8 cellular contexts compared by ENCODE assay signal in the genomic region with DNA sequence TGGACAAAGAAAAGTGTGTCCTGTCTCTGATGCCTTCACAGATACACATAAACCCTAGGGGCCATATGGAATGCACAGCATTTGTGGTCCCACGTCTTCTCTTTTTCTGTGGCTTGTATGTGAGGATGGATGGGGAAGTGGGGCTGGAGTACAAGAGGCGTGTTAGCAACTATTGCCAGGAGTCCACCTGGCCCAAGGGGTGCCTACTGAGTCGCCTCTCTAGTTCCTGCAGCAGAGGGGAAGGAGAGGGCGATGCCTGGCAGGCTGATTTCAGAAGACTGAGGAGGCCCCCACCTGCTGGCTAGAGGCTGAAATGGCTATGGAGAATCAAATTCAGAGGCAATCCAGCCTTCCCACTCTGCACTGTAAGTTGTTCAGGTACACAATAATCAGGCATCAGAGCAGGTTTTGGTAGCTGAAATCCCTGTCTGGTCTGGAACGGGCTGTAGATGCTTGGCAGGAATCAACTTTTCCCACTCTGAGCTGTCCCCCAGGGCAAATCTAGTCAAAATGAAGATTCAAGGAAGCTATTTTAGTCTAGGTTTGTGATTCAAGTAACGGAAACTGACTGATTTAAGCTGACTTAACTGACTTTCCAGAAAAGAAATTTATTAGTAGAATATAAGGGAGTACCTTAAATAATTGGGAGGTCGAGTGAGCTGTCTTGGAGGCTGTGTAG. TPM values are rescaled to one million over a fixed set of nuclear protein-coding genes. Genes with fewer than 3 reads are reported as not detected.
DNase-seq lines count a peak whose midpoint lies in the region; ATAC-seq, FAIRE-seq and TF ChIP-seq lines count a peak whose summit lies in the region.

No MANE protein-coding gene starts in this region.

- H3K9me3 ChIP-seq in A549 (no peaks in the 10 kb centered on the region), MG63 (no peaks in the 10 kb centered on the region)

- DNase-seq in A549 (ENCODE audit: low read depth in 1 of 2, low spot score in 1 of 2) (peak; percentile 55 to 63), GM13976 (ENCODE audit: low spot score) (peak; percentile 80), MG63 (peak; percentile 51), T-helper 9 cell (peak; percentile 63), amniotic stem cell (lab: John Stamatoyannopoulos, UW) (peak; percentile 24), iPS-NIHi11 (ENCODE audit: low spot score) (peak; percentile 78)
- peak; percentile 55 to 67 for DNase-seq in stimulated activated CD4-positive, alpha-beta T cell treated with anti-CD3 and anti-CD28 coated beads, Interleukin-1b, Interleukin-23, amount 100 ng/mL, for 4 hours (ENCODE audit: low read depth in 2 of 2)

- no peak for TF ChIP-seq EP300 in A549 (IDR thresholded peaks at IDR 0.05)

- POLR2A ChIA-PET in A549 (lab: Yijun Ruan, JAX) = no interaction called here

- CTCF ChIA-PET in A549 (lab: Yijun Ruan, JAX) = interaction anchor here (0.6 to 3.0 kb wide), 11 partner anchors 9 to 141 kb away, joined by 3 to 12 read pairs (median 5); a partner anchor contains a TSS

- no peak for FAIRE-seq in A549 (lab: Jason Lieb, UNC)

- WGBS in A549 (ENCODE audit: missing lambda C conversion rate) = 29% methylated on average over 6 of the region's 7 CpGs

- in situ Hi-C loops in GM13976 (cut with MboI; ENCODE audit: low sequenced_read_pairs, unreplicated experiment) = no loop called here

- TF ChIP-seq RAD21 in A549 (conservative IDR thresholded peaks at IDR 0.05 in 1 of 2, IDR thresholded peaks at IDR 0.05 in 1 of 2) = peak; percentile 29 to 41; a peak in 3 of 5 replicates

- H3K4me3 ChIP-seq in A549 (no peak overlapping the region), MG63 (no peak overlapping the region)

- H3K4me2 ChIP-seq in A549 = peak overlapping the region; percentile 40; the same call in 2 of the 3 replicates

- no peaks in the 10 kb centered on the region for H3K4me1 ChIP-seq in A549

- no peaks in the 10 kb centered on the region for H3K36me3 ChIP-seq in MG63

- ATAC-seq in A549 = peak; percentile 97 to 99
- no peak for ATAC-seq in GM21367 (IDR thresholded peaks at IDR 0.05; ENCODE audit: unreplicated experiment)

- TF ChIP-seq POLR2A in A549 (IDR thresholded peaks at IDR 0.05; ENCODE audit: low read length) = no peak

- no peak overlapping the region for H3K27ac ChIP-seq in A549

- TF ChIP-seq CTCF in A549 (IDR thresholded peaks at IDR 0.05) = peak; percentile 28; the same call in 2 of the 3 replicates
- TF ChIP-seq CTCF in GM13976 (IDR thresholded peaks at IDR 0.05; ENCODE audit: borderline replicate concordance, control extremely low read depth, extremely low read depth, insufficient read depth, missing control alignments) = peak; percentile 75

- no peaks in the 10 kb centered on the region for H3K27me3 ChIP-seq in MG63

TF ChIP-seq in A549, 52 proteins besides CTCF, POLR2A, EP300 and RAD21:
- TF ChIP-seq FOXS1 (CRISPR knock-in tag; IDR thresholded peaks at IDR 0.05) = no peak
- TF ChIP-seq SMC3 (IDR thresholded peaks at IDR 0.05) = peak; percentile 31; the same call in 1 of the 3 replicates
- TF ChIP-seq HOXB13 (CRISPR knock-in tag; IDR thresholded peaks at IDR 0.05; ENCODE audit: low read depth) = no peak
TF ChIP-seq in A549: peak in this region for 1.

RNA-seq across cellular contexts. Expression of a gene that starts 14.9 kb away (rescaled TPM):
- polyA plus RNA-seq in A549 (2011; rRNA removed) (3.8 and 4.1 TPM in 2 replicates), A549 (2017; fragmentation: RNase III; extraction: RNeasy Plus Mini Kit Qiagen cat#74134 plus additional on column Dnase treatment) (5.1 to 5.9 TPM (median 5.4 TPM) in 3 replicates)
- 4.7 and 6.4 TPM in 2 replicates for polyA plus RNA-seq in A549 (2012; cell fraction: cytosol; rRNA removed)
- polyA plus RNA-seq in A549 (2012; cell fraction: nucleus; rRNA removed) = 8.4 and 10.2 TPM in 2 replicates
- polyA minus RNA-seq in A549 (2011; rRNA and poly(A)+ RNA removed) = 3.8 and 5.6 TPM in 2 replicates
- 5.9 and 15.7 TPM in 2 replicates for total RNA-seq in MG63 (2014; rRNA removed; shearing (Covaris generic); ENCODE audit: low replicate concordance)

RNA-seq across cellular contexts. Expression of a gene that starts 29.9 kb away (rescaled TPM):
- polyA plus RNA-seq in A549 (2011; rRNA removed) = 0.05 and 0.13 TPM in 2 replicates
- 0.08 and 0.09 TPM in 2 replicates for polyA plus RNA-seq in A549 (2012; cell fraction: cytosol; rRNA removed)
- polyA plus RNA-seq in A549 (2012; cell fraction: nucleus; rRNA removed) = 0.32 and 0.61 TPM in 2 replicates
- 0.05 to 0.08 TPM (median 0.07 TPM) in 3 replicates for polyA plus RNA-seq in A549 (2017; fragmentation: RNase III; extraction: RNeasy Plus Mini Kit Qiagen cat#74134 plus additional on column Dnase treatment)
- polyA minus RNA-seq in A549 (2011; rRNA and poly(A)+ RNA removed) = not detected in 2 replicates
- total RNA-seq in MG63 (2014; rRNA removed; shearing (Covaris generic); ENCODE audit: low replicate concordance) = 0.33 TPM in 1 of 2 replicates, not detected in the other

Comparison
In these comparisons a context has a peak if more than half of its experiments do, and no peak if none do; other contexts are left out.
1. DNase-seq: peak in every context shown above with its lines; median percentile 80 in GM13976; 78 in iPS-NIHi11; 63 in T-helper 9 cell; 61 in stimulated activated CD4-positive, alpha-beta T cell treated with anti-CD3 and anti-CD28 coated beads, Interleukin-1b, Interleukin-23, amount 100 ng/mL, for 4 hours; 59 in A549; 51 in MG63; 24 in amniotic stem cell.